Comparison of ENCODE assay signal across 2 cellular contexts in the genomic region with DNA sequence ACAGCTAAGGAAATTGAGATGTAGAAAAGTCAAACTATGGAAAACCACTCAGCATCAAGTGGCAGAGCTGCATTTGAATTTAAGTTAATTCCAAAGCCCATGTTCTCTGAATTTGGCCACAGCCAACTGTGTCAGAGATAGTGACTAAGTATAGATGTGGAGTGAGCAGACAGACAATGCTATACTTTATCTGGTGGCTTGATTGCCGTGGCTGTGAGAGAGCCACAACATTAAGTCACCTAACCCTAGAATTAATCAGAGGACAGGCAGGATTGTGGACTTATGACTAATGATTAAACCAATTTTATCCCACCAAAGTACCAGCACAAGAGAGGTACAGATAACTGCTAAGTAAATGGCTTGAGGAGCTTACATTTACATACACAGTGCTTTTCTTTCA.
TF ChIP-seq lines count a peak whose summit lies in the region.

No MANE protein-coding gene starts in this region.

TF ChIP-seq in IMR-90, 13 proteins besides CTCF, POLR2A, EP300 and RAD21 (continued from another document):
- TF ChIP-seq CHD1 (IDR thresholded peaks at IDR 0.05; ENCODE audit: low read depth, low read length), result no peak
- TF ChIP-seq CEBPB (IDR thresholded peaks at IDR 0.05; ENCODE audit: low read depth, low read length), result no peak
- no peak for TF ChIP-seq BHLHE40 (IDR thresholded peaks at IDR 0.05; ENCODE audit: low read depth, low read length)
- no peak for TF ChIP-seq RFX5 (IDR thresholded peaks at IDR 0.05; ENCODE audit: low read depth, low read length)
- no peak for TF ChIP-seq MAZ (IDR thresholded peaks at IDR 0.05; ENCODE audit: borderline replicate concordance, low read depth, low read length)
- no peak for TF ChIP-seq MAFK (IDR thresholded peaks at IDR 0.05; ENCODE audit: low read depth, low read length)
- TF ChIP-seq, protein P1, sequence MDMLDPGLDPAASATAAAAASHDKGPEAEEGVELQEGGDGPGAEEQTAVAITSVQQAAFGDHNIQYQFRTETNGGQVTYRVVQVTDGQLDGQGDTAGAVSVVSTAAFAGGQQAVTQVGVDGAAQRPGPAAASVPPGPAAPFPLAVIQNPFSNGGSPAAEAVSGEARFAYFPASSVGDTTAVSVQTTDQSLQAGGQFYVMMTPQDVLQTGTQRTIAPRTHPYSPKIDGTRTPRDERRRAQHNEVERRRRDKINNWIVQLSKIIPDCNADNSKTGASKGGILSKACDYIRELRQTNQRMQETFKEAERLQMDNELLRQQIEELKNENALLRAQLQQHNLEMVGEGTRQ (IDR thresholded peaks at IDR 0.05; ENCODE audit: low read depth, low read length), result no peak
- TF ChIP-seq, protein P2, sequence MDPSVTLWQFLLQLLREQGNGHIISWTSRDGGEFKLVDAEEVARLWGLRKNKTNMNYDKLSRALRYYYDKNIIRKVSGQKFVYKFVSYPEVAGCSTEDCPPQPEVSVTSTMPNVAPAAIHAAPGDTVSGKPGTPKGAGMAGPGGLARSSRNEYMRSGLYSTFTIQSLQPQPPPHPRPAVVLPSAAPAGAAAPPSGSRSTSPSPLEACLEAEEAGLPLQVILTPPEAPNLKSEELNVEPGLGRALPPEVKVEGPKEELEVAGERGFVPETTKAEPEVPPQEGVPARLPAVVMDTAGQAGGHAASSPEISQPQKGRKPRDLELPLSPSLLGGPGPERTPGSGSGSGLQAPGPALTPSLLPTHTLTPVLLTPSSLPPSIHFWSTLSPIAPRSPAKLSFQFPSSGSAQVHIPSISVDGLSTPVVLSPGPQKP (IDR thresholded peaks at IDR 0.05; ENCODE audit: borderline replicate concordance, low read depth, low read length), result no peak
- no peak for TF ChIP-seq RCOR1 (IDR thresholded peaks at IDR 0.05; ENCODE audit: insufficient replicate concordance, low read length)
- TF ChIP-seq NFE2L2 (IDR thresholded peaks at IDR 0.05; ENCODE audit: low read depth, low read length), result no peak
- no peak for TF ChIP-seq FOS (IDR thresholded peaks at IDR 0.05; ENCODE audit: low read depth, low read length)
- no peak for TF ChIP-seq SMC3 (IDR thresholded peaks at IDR 0.05; ENCODE audit: low read depth, low read length)

TF ChIP-seq in SK-N-SH, 30 proteins besides CTCF, POLR2A, EP300 and RAD21:
- TF ChIP-seq, protein P3, sequence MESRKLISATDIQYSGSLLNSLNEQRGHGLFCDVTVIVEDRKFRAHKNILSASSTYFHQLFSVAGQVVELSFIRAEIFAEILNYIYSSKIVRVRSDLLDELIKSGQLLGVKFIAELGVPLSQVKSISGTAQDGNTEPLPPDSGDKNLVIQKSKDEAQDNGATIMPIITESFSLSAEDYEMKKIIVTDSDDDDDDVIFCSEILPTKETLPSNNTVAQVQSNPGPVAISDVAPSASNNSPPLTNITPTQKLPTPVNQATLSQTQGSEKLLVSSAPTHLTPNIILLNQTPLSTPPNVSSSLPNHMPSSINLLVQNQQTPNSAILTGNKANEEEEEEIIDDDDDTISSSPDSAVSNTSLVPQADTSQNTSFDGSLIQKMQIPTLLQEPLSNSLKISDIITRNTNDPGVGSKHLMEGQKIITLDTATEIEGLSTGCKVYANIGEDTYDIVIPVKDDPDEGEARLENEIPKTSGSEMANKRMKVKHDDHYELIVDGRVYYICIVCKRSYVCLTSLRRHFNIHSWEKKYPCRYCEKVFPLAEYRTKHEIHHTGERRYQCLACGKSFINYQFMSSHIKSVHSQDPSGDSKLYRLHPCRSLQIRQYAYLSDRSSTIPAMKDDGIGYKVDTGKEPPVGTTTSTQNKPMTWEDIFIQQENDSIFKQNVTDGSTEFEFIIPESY (IDR thresholded peaks at IDR 0.05; ENCODE audit: borderline replicate concordance, low read depth), result no peak
- TF ChIP-seq, protein P4, sequence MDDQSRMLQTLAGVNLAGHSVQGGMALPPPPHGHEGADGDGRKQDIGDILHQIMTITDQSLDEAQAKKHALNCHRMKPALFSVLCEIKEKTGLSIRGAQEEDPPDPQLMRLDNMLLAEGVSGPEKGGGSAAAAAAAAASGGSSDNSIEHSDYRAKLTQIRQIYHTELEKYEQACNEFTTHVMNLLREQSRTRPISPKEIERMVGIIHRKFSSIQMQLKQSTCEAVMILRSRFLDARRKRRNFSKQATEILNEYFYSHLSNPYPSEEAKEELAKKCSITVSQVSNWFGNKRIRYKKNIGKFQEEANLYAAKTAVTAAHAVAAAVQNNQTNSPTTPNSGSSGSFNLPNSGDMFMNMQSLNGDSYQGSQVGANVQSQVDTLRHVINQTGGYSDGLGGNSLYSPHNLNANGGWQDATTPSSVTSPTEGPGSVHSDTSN (IDR thresholded peaks at IDR 0.05), result no peak
- TF ChIP-seq, protein P5, sequence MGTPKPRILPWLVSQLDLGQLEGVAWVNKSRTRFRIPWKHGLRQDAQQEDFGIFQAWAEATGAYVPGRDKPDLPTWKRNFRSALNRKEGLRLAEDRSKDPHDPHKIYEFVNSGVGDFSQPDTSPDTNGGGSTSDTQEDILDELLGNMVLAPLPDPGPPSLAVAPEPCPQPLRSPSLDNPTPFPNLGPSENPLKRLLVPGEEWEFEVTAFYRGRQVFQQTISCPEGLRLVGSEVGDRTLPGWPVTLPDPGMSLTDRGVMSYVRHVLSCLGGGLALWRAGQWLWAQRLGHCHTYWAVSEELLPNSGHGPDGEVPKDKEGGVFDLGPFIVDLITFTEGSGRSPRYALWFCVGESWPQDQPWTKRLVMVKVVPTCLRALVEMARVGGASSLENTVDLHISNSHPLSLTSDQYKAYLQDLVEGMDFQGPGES (IDR thresholded peaks at IDR 0.05; ENCODE audit: low read depth, low read length), result no peak
- TF ChIP-seq, protein P1 (IDR thresholded peaks at IDR 0.05; ENCODE audit: borderline replicate concordance, low read depth, low read length), result no peak
